Comparison of ENCODE assay signal across 7 cellular contexts in the genomic region with DNA sequence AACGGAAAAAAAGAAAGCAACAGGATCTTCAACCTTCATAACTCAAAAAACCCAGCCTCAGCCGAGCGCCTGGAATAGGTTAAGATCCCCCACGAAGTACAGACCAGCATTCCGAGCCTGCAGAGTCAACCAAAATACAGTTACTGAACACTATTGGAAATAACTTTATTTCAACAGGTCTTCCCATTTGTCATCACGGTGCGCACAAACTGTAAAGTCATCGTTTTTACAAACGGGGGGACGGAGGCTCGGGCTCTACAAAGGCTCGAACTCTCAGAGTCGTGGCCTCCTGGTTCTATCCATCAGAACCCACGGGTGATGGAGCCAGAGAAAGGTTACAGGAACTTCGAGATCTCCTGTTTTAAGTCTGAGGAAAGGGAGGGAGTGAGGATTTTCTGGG. TPM values are rescaled to one million over a fixed set of nuclear protein-coding genes. Genes with fewer than 3 reads are reported as not detected.
A peak's percentile ranks its signal among the peaks of the same experiment; 100 is the strongest.
DNase-seq lines count a peak whose midpoint lies in the region; ATAC-seq and TF ChIP-seq lines count a peak whose summit lies in the region.

No MANE protein-coding gene starts in this region.

- H3K27ac ChIP-seq in upper lobe of right lung: peak overlapping the region; percentile 96

- H3K36me3 ChIP-seq in NT2/D1 (ENCODE audit: insufficient read depth, insufficient read length, low read length) (peaks cover 26% of the 10 kb centered on the region), upper lobe of right lung (no peaks in the 10 kb centered on the region)

- H3K27me3 ChIP-seq in NT2/D1 (ENCODE audit: insufficient read depth, insufficient read length) (no peaks in the 10 kb centered on the region), upper lobe of right lung (no peaks in the 10 kb centered on the region)

- H3K9me3 ChIP-seq in NT2/D1 (ENCODE audit: insufficient read depth, low read length) (no peaks in the 10 kb centered on the region), upper lobe of right lung (no peaks in the 10 kb centered on the region)

- H3K27me3 Mint-ChIP-seq in memory B cell: no peaks in the 10 kb centered on the region

- H3K4me3 ChIP-seq in GM12875 (ENCODE audit: low read depth, low read length): peak overlapping the region; percentile 98
- H3K4me3 ChIP-seq in NT2/D1 (ENCODE audit: insufficient read length, low read depth): peak overlapping the region; percentile 83
- peak overlapping the region; percentile 93 for H3K4me3 ChIP-seq in upper lobe of right lung

- peak overlapping the region; percentile 95 for H3K4me3 Mint-ChIP-seq in memory B cell

- no peaks in the 10 kb centered on the region for H3K9me3 Mint-ChIP-seq in memory B cell

- intact Hi-C loops in upper lobe of right lung (cut with DNase I): no loop called here

- peaks cover 6% of the 10 kb centered on the region for H3K4me1 ChIP-seq in NT2/D1 (ENCODE audit: insufficient read depth, insufficient read length)
- H3K4me1 ChIP-seq in upper lobe of right lung: peaks cover 35% of the 10 kb centered on the region

- H3K4me1 Mint-ChIP-seq in memory B cell: peaks cover 23% of the 10 kb centered on the region

- DNase-seq in NT2/D1 (ENCODE audit: low read depth, low spot score) (no peak), memory B cell (ENCODE audit: low spot score in 2 of 2) (no peak), upper lobe of right lung (no peak), SHP77 (lab: John Stamatoyannopoulos, UW) (no peak), hippocampal formation (lab: John Stamatoyannopoulos, UW) (no peak)
- DNase-seq in central memory CD4-positive, alpha-beta T cell: peak; percentile 17

- H3K27ac Mint-ChIP-seq in memory B cell: peak overlapping the region; percentile 98

- ATAC-seq in memory B cell (ENCODE audit: low read depth) (no peak), upper lobe of right lung (no peak)

- TF ChIP-seq CTCF in GM12875 (IDR thresholded peaks at IDR 0.05; ENCODE audit: borderline replicate concordance, insufficient read depth, low read depth, low read length) (no peak), upper lobe of right lung (IDR thresholded peaks at IDR 0.05) (no peak)

- H3K9ac ChIP-seq in NT2/D1 (ENCODE audit: insufficient read length, low read depth): peak overlapping the region; percentile 97

- peaks cover 3% of the 10 kb centered on the region for H3K36me3 Mint-ChIP-seq in memory B cell

RNA-seq across cellular contexts. Expression of gene YWHAE, which starts 1.1 kb away (rescaled TPM):
- 393 TPM for total RNA-seq in upper lobe of right lung

RNA-seq across cellular contexts. Expression of gene CRK, which starts 57.1 kb away (rescaled TPM):
- total RNA-seq in upper lobe of right lung: 81.3 TPM
